Comparison of ENCODE assay signal across 1 cellular context in the genomic region with DNA sequence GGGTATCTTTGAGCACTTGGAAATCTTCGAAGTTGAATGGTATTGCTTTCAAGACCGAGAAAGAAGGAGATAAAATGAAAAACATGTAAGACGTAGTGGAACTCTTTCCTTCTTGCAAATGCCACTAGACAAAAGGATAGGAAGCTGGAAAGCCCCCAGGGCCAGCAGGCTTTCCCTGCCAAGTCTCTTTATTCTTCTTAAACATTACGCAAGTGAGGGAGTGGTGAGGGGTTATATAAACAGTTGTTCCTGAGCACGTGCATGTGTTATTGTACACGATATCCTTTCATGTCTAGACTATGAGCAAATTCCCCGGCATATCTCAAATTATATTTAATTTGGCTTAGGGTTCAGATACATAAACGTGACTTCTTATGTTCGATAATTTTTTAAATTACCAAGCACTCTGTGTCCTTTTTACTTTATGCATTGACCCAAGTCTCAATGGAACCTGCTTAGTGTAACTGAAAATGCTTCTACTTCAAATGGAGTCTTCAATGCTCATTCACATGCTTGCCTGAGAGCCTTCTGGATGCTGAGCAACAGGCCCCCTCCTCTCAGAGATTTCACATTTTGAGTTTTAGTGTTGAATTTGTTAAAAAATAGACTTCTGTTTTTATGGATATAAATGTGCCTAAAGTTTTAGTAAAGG.
TF ChIP-seq lines count a peak whose summit lies in the region.

No MANE protein-coding gene starts in this region.

TF ChIP-seq in SK-N-SH, 30 proteins besides CTCF, POLR2A, EP300 and RAD21 (continued from another document):
- TF ChIP-seq, protein P1, sequence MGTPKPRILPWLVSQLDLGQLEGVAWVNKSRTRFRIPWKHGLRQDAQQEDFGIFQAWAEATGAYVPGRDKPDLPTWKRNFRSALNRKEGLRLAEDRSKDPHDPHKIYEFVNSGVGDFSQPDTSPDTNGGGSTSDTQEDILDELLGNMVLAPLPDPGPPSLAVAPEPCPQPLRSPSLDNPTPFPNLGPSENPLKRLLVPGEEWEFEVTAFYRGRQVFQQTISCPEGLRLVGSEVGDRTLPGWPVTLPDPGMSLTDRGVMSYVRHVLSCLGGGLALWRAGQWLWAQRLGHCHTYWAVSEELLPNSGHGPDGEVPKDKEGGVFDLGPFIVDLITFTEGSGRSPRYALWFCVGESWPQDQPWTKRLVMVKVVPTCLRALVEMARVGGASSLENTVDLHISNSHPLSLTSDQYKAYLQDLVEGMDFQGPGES (IDR thresholded peaks at IDR 0.05; ENCODE audit: low read depth, low read length): no peak
- no peak for TF ChIP-seq MEF2A (IDR thresholded peaks at IDR 0.05; ENCODE audit: borderline replicate concordance, low read depth)
- TF ChIP-seq POLR2AphosphoS5 (IDR thresholded peaks at IDR 0.05; ENCODE audit: low read depth, low read length): no peak
- no peak for TF ChIP-seq SIN3A (IDR thresholded peaks at IDR 0.05; ENCODE audit: borderline replicate concordance, low read depth, low read length)
- no peak for TF ChIP-seq SMC3 (IDR thresholded peaks at IDR 0.05; ENCODE audit: low read depth, low read length)
- TF ChIP-seq RXRA (IDR thresholded peaks at IDR 0.05; ENCODE audit: borderline replicate concordance, low read depth): no peak
- no peak for TF ChIP-seq CHD2 (IDR thresholded peaks at IDR 0.05; ENCODE audit: low read length, partially characterized antibody)
- TF ChIP-seq TCF12 (IDR thresholded peaks at IDR 0.05): no peak
- TF ChIP-seq RCOR1 (IDR thresholded peaks at IDR 0.05; ENCODE audit: low read length): no peak
- TF ChIP-seq, protein P2, sequence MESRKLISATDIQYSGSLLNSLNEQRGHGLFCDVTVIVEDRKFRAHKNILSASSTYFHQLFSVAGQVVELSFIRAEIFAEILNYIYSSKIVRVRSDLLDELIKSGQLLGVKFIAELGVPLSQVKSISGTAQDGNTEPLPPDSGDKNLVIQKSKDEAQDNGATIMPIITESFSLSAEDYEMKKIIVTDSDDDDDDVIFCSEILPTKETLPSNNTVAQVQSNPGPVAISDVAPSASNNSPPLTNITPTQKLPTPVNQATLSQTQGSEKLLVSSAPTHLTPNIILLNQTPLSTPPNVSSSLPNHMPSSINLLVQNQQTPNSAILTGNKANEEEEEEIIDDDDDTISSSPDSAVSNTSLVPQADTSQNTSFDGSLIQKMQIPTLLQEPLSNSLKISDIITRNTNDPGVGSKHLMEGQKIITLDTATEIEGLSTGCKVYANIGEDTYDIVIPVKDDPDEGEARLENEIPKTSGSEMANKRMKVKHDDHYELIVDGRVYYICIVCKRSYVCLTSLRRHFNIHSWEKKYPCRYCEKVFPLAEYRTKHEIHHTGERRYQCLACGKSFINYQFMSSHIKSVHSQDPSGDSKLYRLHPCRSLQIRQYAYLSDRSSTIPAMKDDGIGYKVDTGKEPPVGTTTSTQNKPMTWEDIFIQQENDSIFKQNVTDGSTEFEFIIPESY (IDR thresholded peaks at IDR 0.05; ENCODE audit: borderline replicate concordance, low read depth): no peak
- no peak for TF ChIP-seq FOXM1 (IDR thresholded peaks at IDR 0.05; ENCODE audit: low read depth)
